In genomic region chr10:77545585-77545984, GRCh38 we compare ENCODE assay signal across 15 cellular contexts.
"Had no signal": no experiment of that assay in that cellular context is flagged by ENCODE, and none has a peak within 500 bp of the region (broad histone marks: within the 10 kb centered on the region; RNA-seq: fewer than 3 reads in every experiment).

No MANE protein-coding gene starts in this region.

- H3K27ac ChIP-seq: breast epithelium, foreskin keratinocyte, right atrium auricular region, skin epidermis had no signal

- H3K27ac Mint-ChIP-seq: activated CD4-positive, alpha-beta T cell treated with anti-CD3 and anti-CD28 coated beads, Interleukin-2, amount 10 ng/mL, durations not matched to agents 24 days and 14 days; activated CD8-positive, alpha-beta T cell treated with anti-CD3 and anti-CD28 coated beads for 36 hours; activated T-helper 2 cell treated with anti-CD3 and anti-CD28 coated beads, Interferon-gamma antibody, Interleukin-2, Interleukin-4, amounts not matched to agents 10 μg/mL and 5 μg/mL and 100 μg/mL, durations not matched to agents 14 hours and 24 hours and 36 hours; nephron; stimulated activated naive CD8-positive, alpha-beta T cell treated with anti-CD3 and anti-CD28 coated beads, Interleukin-15, amount 100 ng/mL, for 72 hours had no signal

- H3K9me3 Mint-ChIP-seq: activated CD4-positive, alpha-beta T cell treated with anti-CD3 and anti-CD28 coated beads, Interleukin-2, amount 10 ng/mL, durations not matched to agents 24 days and 14 days; activated T-helper 2 cell treated with anti-CD3 and anti-CD28 coated beads, Interferon-gamma antibody, Interleukin-2, Interleukin-4, amounts not matched to agents 10 μg/mL and 5 μg/mL and 100 μg/mL, durations not matched to agents 14 hours and 24 hours and 36 hours had no signal

- H3K4me3 ChIP-seq: breast epithelium, dorsolateral prefrontal cortex, heart left ventricle, right atrium auricular region, skin epidermis had no signal

- H3K4me3 Mint-ChIP-seq: activated CD4-positive, alpha-beta T cell treated with anti-CD3 and anti-CD28 coated beads, Interleukin-2, amount 10 ng/mL, durations not matched to agents 24 days and 14 days; activated CD8-positive, alpha-beta T cell treated with anti-CD3 and anti-CD28 coated beads for 36 hours; nephron; stimulated activated naive CD8-positive, alpha-beta T cell treated with anti-CD3 and anti-CD28 coated beads, Interleukin-15, amount 100 ng/mL, for 72 hours had no signal

- H3K27me3 ChIP-seq: breast epithelium, dorsolateral prefrontal cortex, foreskin keratinocyte, right atrium auricular region had no signal

- DNase-seq: activated CD4-positive, alpha-beta T cell treated with anti-CD3 and anti-CD28 coated beads, Interleukin-2, amount 10 ng/mL, durations not matched to agents 24 days and 14 days; activated CD8-positive, alpha-beta T cell treated with anti-CD3 and anti-CD28 coated beads for 36 hours; activated naive CD4-positive, alpha-beta T cell treated with Interleukin-2 at 50 U/mL for 16 hours; activated T-cell treated with anti-CD3 and anti-CD28 coated beads, Interleukin-2, amount 50 U/mL, for 1 hour; foreskin keratinocyte; heart left ventricle; kidney glomerular epithelial cell; occipital lobe; stimulated activated naive CD8-positive, alpha-beta T cell treated with anti-CD3 and anti-CD28 coated beads, Interleukin-15, amount 100 ng/mL, for 72 hours had no signal

- H3K4me1 ChIP-seq: breast epithelium, foreskin keratinocyte, right atrium auricular region had no signal

- ATAC-seq: activated CD8-positive, alpha-beta T cell treated with anti-CD3 and anti-CD28 coated beads for 36 hours; foreskin keratinocyte; heart left ventricle; stimulated activated naive CD8-positive, alpha-beta T cell treated with anti-CD3 and anti-CD28 coated beads, Interleukin-15, amount 100 ng/mL, for 72 hours had no signal

- H3K36me3 ChIP-seq: breast epithelium, heart left ventricle, right atrium auricular region had no signal

- H3K4me1 Mint-ChIP-seq: activated CD4-positive, alpha-beta T cell treated with anti-CD3 and anti-CD28 coated beads, Interleukin-2, amount 10 ng/mL, durations not matched to agents 24 days and 14 days; stimulated activated naive CD8-positive, alpha-beta T cell treated with anti-CD3 and anti-CD28 coated beads, Interleukin-15, amount 100 ng/mL, for 72 hours had no signal
